Comparison of ENCODE assay signal across 10 cellular contexts in genomic region chr11:31045335-31045734, GRCh38.
DNase-seq lines count a peak whose midpoint lies in the region; ATAC-seq, FAIRE-seq and TF ChIP-seq lines count a peak whose summit lies in the region.
"Had no signal": no experiment of that assay in that cellular context is flagged by ENCODE, and none has a peak within 500 bp of the region (broad histone marks: within the 10 kb centered on the region; RNA-seq: fewer than 3 reads in every experiment).

No MANE protein-coding gene starts in this region.

- H3K4me1 ChIP-seq in H9 (ENCODE audit: insufficient read depth, low read length) (no peaks in the 10 kb centered on the region; the same call in 1 of the 2 replicates), upper lobe of right lung (no peaks in the 10 kb centered on the region)

- no peak overlapping the region for H4K8ac ChIP-seq in H9 (replicated peaks; ENCODE audit: insufficient read length, low read depth, low read length)

- no peaks in the 10 kb centered on the region for H3K79me2 ChIP-seq in H9 (ENCODE audit: insufficient read depth, low read length)

- no peak overlapping the region for H4K5ac ChIP-seq in H9 (ENCODE audit: insufficient read length, low read depth, low read length)

- WGBS in H9 (ENCODE audit: extremely low coverage, insufficient read length, low lambda C conversion rate) = no CpG with 5 or more reads among the region's 5 CpGs

- no peaks in the 10 kb centered on the region for H3K79me1 ChIP-seq in H9 (ENCODE audit: insufficient read depth, low read depth, low read length, poor library complexity, severe bottlenecking)

- TF ChIP-seq CTCF in D721Med (IDR thresholded peaks at IDR 0.05; ENCODE audit: insufficient read depth, missing control alignments) (peak; percentile 31), H9 (conservative IDR thresholded peaks at IDR 0.05) (peak; percentile 74), WERI-Rb-1 (IDR thresholded peaks at IDR 0.05; ENCODE audit: low read depth, low read length) (0 out of 2 replicates have a peak, but pooled peaks have one; percentile 24), upper lobe of right lung (IDR thresholded peaks at IDR 0.05) (no peak)

- no peaks in the 10 kb centered on the region for H3K23me2 ChIP-seq in H9 (ENCODE audit: insufficient read length, low read depth, low read length, poor library complexity, severe bottlenecking)

- H4K20me1 ChIP-seq in H9 (ENCODE audit: control insufficient read depth, insufficient read depth, insufficient read length) = no peaks in the 10 kb centered on the region

- no peak overlapping the region for H3K4me3 ChIP-seq in WERI-Rb-1 (ENCODE audit: low read depth, low read length)
- H3K4me3 ChIP-seq in upper lobe of right lung = no peak overlapping the region

- POLR2A ChIA-PET in activated CD4-positive, alpha-beta memory T cell treated with anti-CD3 and anti-CD28 coated beads for 36 hours (lab: Charles Lee) = no interaction called here

- H3K36me3 ChIP-seq in WERI-Rb-1 = no peaks in the 10 kb centered on the region
- no peaks in the 10 kb centered on the region for H3K36me3 ChIP-seq in upper lobe of right lung

- no peak for ATAC-seq in upper lobe of right lung
- ATAC-seq: stimulated activated naive CD8-positive, alpha-beta T cell treated with anti-CD3 and anti-CD28 coated beads, Interleukin-15, amount 100 ng/mL, for 72 hours had no signal

- no peak overlapping the region for H2BK15ac ChIP-seq in H9 (ENCODE audit: low read depth, low read length)

- H2BK120ac ChIP-seq in H9 (ENCODE audit: low read depth, low read length, poor library complexity, severe bottlenecking) = no peak overlapping the region

- no peak overlapping the region for H3K4me2 ChIP-seq in H9 (ENCODE audit: insufficient read depth, insufficient read length, low read length)

- no peak overlapping the region for H2BK5ac ChIP-seq in H9 (ENCODE audit: insufficient read length, low read length)

- H3K27me3 ChIP-seq in H9 (ENCODE audit: insufficient read depth, low read length) (no peaks in the 10 kb centered on the region), WERI-Rb-1 (ENCODE audit: insufficient read depth, low read depth, severe bottlenecking) (no peaks in the 10 kb centered on the region), upper lobe of right lung (no peaks in the 10 kb centered on the region)

- no peak overlapping the region for H3K18ac ChIP-seq in H9 (ENCODE audit: insufficient read length, low read depth, low read length)

- no peak overlapping the region for H3K4ac ChIP-seq in H9 (ENCODE audit: low read depth, low read length)

- no peak overlapping the region for H3K23ac ChIP-seq in H9 (ENCODE audit: insufficient read length, low read depth, low read length)

- H3K4me3 Mint-ChIP-seq in H9 = no peak overlapping the region
- H3K4me3 Mint-ChIP-seq in activated CD4-positive, alpha-beta memory T cell treated with anti-CD3 and anti-CD28 coated beads for 36 hours = no peak overlapping the region
- H3K4me3 Mint-ChIP-seq: stimulated activated naive CD8-positive, alpha-beta T cell treated with anti-CD3 and anti-CD28 coated beads, Interleukin-15, amount 100 ng/mL, for 72 hours had no signal

- no peak overlapping the region for H3K27ac Mint-ChIP-seq in H9
- no peak overlapping the region for H3K27ac Mint-ChIP-seq in activated CD4-positive, alpha-beta memory T cell treated with anti-CD3 and anti-CD28 coated beads for 36 hours

- H3K9me3 Mint-ChIP-seq in H9 = no peaks in the 10 kb centered on the region; a peak in 1 of 5 replicates
- H3K9me3 Mint-ChIP-seq in activated CD4-positive, alpha-beta memory T cell treated with anti-CD3 and anti-CD28 coated beads for 36 hours = peaks cover 3% of the 10 kb centered on the region

- H2AFZ ChIP-seq in H9 (ENCODE audit: low read length) = no peak overlapping the region

- H4K91ac ChIP-seq in H9 (ENCODE audit: insufficient read length, low read depth, low read length) = no peak overlapping the region

- DNase-seq in D721Med (ENCODE audit: insufficient read length, low spot score) (no peak), H9 (no peak), WERI-Rb-1 (no peak), kidney tubule cell (ENCODE audit: low spot score) (peak; percentile 31), nucleus accumbens (lab: John Stamatoyannopoulos, UW) (no peak), upper lobe of right lung (no peak)
- no peak for DNase-seq in activated CD4-positive, alpha-beta memory T cell treated with anti-CD3 and anti-CD28 coated beads for 36 hours
- DNase-seq: cerebellar nuclear complex; stimulated activated naive CD8-positive, alpha-beta T cell treated with anti-CD3 and anti-CD28 coated beads, Interleukin-15, amount 100 ng/mL, for 72 hours had no signal

- no peak overlapping the region for H2BK12ac ChIP-seq in H9 (ENCODE audit: insufficient read length, low read depth, low read length)

- CTCF ChIA-PET in activated CD4-positive, alpha-beta memory T cell treated with anti-CD3 and anti-CD28 coated beads for 36 hours (lab: Charles Lee) = interaction anchor here (1.3 kb wide), 1 partner anchor 13 kb away, joined by 3 read pairs; no protein-coding TSS in a partner anchor

- intact Hi-C loops in activated CD4-positive, alpha-beta memory T cell treated with anti-CD3 and anti-CD28 coated beads for 36 hours (cut with micrococcal nuclease) = no loop called here
- intact Hi-C loops in upper lobe of right lung (cut with DNase I) = no loop called here

- no peak overlapping the region for H3K56ac ChIP-seq in H9 (ENCODE audit: insufficient read length, low read depth, low read length)

- H3K36me3 Mint-ChIP-seq in H9 (ENCODE audit: insufficient read depth in 1 of 3, low read depth in 3 of 3) = no peaks in the 10 kb centered on the region; a peak in 1 of 7 replicates
- H3K36me3 Mint-ChIP-seq in activated CD4-positive, alpha-beta memory T cell treated with anti-CD3 and anti-CD28 coated beads for 36 hours = no peaks in the 10 kb centered on the region

- no peak overlapping the region for H2BK20ac ChIP-seq in H9 (ENCODE audit: low read depth, low read length, poor library complexity, severe bottlenecking)

- H2AK5ac ChIP-seq in H9 (ENCODE audit: insufficient read length, low read length) = no peak overlapping the region

- no peaks in the 10 kb centered on the region for H3K27me3 Mint-ChIP-seq in H9 (ENCODE audit: low read depth)
- H3K27me3 Mint-ChIP-seq in activated CD4-positive, alpha-beta memory T cell treated with anti-CD3 and anti-CD28 coated beads for 36 hours = no peaks in the 10 kb centered on the region
- H3K27me3 Mint-ChIP-seq: stimulated activated naive CD8-positive, alpha-beta T cell treated with anti-CD3 and anti-CD28 coated beads, Interleukin-15, amount 100 ng/mL, for 72 hours had no signal

- H3K4me1 Mint-ChIP-seq in H9 = peaks cover 12% of the 10 kb centered on the region in 2 experiments
- H3K4me1 Mint-ChIP-seq in activated CD4-positive, alpha-beta memory T cell treated with anti-CD3 and anti-CD28 coated beads for 36 hours (ENCODE audit: low read depth) = no peaks in the 10 kb centered on the region
- H3K4me1 Mint-ChIP-seq: stimulated activated naive CD8-positive, alpha-beta T cell treated with anti-CD3 and anti-CD28 coated beads, Interleukin-15, amount 100 ng/mL, for 72 hours had no signal

- H3K27ac ChIP-seq in H9 (ENCODE audit: insufficient read length, low read depth, low read length) (no peak overlapping the region), WERI-Rb-1 (no peak overlapping the region), upper lobe of right lung (no peak overlapping the region)
- H3K27ac ChIP-seq: RWPE1 had no signal

- H3K9ac ChIP-seq in H9 (ENCODE audit: extremely low read depth, insufficient read length, low read length) = no peak overlapping the region

- H3T11ph ChIP-seq in H9 (ENCODE audit: low read length) = no peak overlapping the region

- FAIRE-seq in D721Med (lab: Jason Lieb, UNC) = no peak

- H3K14ac ChIP-seq in H9 (ENCODE audit: insufficient read depth, low read length) = no peak overlapping the region

- H3K9me3 ChIP-seq in H9 (ENCODE audit: control insufficient read depth, low read depth, low read length) = no peaks in the 10 kb centered on the region
- no peaks in the 10 kb centered on the region for H3K9me3 ChIP-seq in WERI-Rb-1 (ENCODE audit: severe bottlenecking)
- H3K9me3 ChIP-seq in upper lobe of right lung = no peaks in the 10 kb centered on the region
